Comparison of ENCODE assay signal across 8 cellular contexts in genomic region chr12:53180931-53181645, GRCh38. TPM values are rescaled to one million over a fixed set of nuclear protein-coding genes. Genes with fewer than 3 reads are reported as not detected.
DNase-seq lines count a peak whose midpoint lies in the region; ATAC-seq and FAIRE-seq lines count a peak whose summit lies in the region.

No MANE protein-coding gene starts in this region.

- H3K14ac ChIP-seq in trophoblast cell (ENCODE audit: low read length) = peak overlapping the region; percentile 72

- no peak overlapping the region for H3K23ac ChIP-seq in trophoblast cell (ENCODE audit: low read length)

- peak overlapping the region; percentile 83 for H4K12ac ChIP-seq in trophoblast cell (ENCODE audit: low read depth, low read length)

- H2AK5ac ChIP-seq in trophoblast cell (ENCODE audit: low read length) = peak overlapping the region; percentile 43

- H2BK12ac ChIP-seq in trophoblast cell (ENCODE audit: low read length) = no peak overlapping the region

- peak overlapping the region; percentile 39 for H2BK120ac ChIP-seq in trophoblast cell (ENCODE audit: insufficient read depth, low read length, poor library complexity)

- H3K9ac ChIP-seq in trophoblast cell (ENCODE audit: low read length) = peak overlapping the region; percentile 97

- no CpG with 5 or more reads among the region's 57 CpGs for WGBS in trophoblast cell (ENCODE audit: extremely low coverage, insufficient coverage, insufficient read length)

- H3K4me1 ChIP-seq in SJSA1 (replicated peaks) (peaks cover 13% of the 10 kb centered on the region), trophoblast cell (ENCODE audit: control insufficient read depth in 1 of 2, insufficient read depth in 2 of 2, low read length in 2 of 2) (peaks cover 7 to 19% of the 10 kb centered on the region in 2 experiments)

- intact Hi-C loops in cardiac septum (cut with DNase I) = no loop called here

- peak overlapping the region; percentile 85 for H3K27ac Mint-ChIP-seq in activated naive CD8-positive, alpha-beta T cell treated with anti-CD3 and anti-CD28 coated beads, Interleukin-2, amount 50 U/mL, for 24 hours

- peak overlapping the region; percentile 97 for H2AFZ ChIP-seq in trophoblast cell (ENCODE audit: insufficient read depth, low read length, poor library complexity)

- DNase-seq in ELR (ENCODE audit: low read depth) = peak; percentile 81
- peak; percentile 47 for DNase-seq in KG1 (lab: John Stamatoyannopoulos, UW)
- DNase-seq in SJSA1 (ENCODE audit: low read depth in 1 of 2, low spot score in 2 of 2) = peak; percentile 62 to 77
- DNase-seq in activated naive CD8-positive, alpha-beta T cell treated with anti-CD3 and anti-CD28 coated beads, Interleukin-2, amount 50 U/mL, for 24 hours = peak; percentile 80
- DNase-seq in cardiac septum (ENCODE audit: low spot score) = peak; percentile 88
- DNase-seq in trophoblast cell = peak; percentile 47 to 70
- DNase-seq in urothelium cell line (ENCODE audit: low spot score) = peak; percentile 94

- peak overlapping the region; percentile 16 for H3K4ac ChIP-seq in trophoblast cell (ENCODE audit: low read depth, low read length)

- peak overlapping the region; percentile 96 for H2BK5ac ChIP-seq in trophoblast cell (ENCODE audit: low read depth, low read length, poor library complexity)

- H3K4me3 ChIP-seq in SJSA1 (peak overlapping the region; percentile 55), trophoblast cell (ENCODE audit: low read depth, low read length) (peak overlapping the region; percentile 98)

- H3K27ac ChIP-seq in SJSA1 = no peak overlapping the region
- peak overlapping the region; percentile 99 for H3K27ac ChIP-seq in trophoblast cell (ENCODE audit: low read depth, low read length)

- ATAC-seq in GM21786 (IDR thresholded peaks at IDR 0.05; ENCODE audit: unreplicated experiment) = peak; percentile 42
- ATAC-seq in activated naive CD8-positive, alpha-beta T cell treated with anti-CD3 and anti-CD28 coated beads, Interleukin-2, amount 50 U/mL, for 24 hours = peak; percentile 62

- FAIRE-seq in urothelium cell line (lab: Jason Lieb, UNC) = peak; percentile 82

- H3K4me2 ChIP-seq in trophoblast cell (ENCODE audit: low read length) = peak overlapping the region; percentile 93

- H3K36me3 Mint-ChIP-seq in activated naive CD8-positive, alpha-beta T cell treated with anti-CD3 and anti-CD28 coated beads, Interleukin-2, amount 50 U/mL, for 24 hours (ENCODE audit: low read depth) = peaks cover 30% of the 10 kb centered on the region

- H3K18ac ChIP-seq in trophoblast cell (ENCODE audit: low read length) = peak overlapping the region; percentile 64

- H4K91ac ChIP-seq in trophoblast cell (ENCODE audit: low read depth, low read length) = peak overlapping the region; percentile 98

- H4K8ac ChIP-seq in trophoblast cell (ENCODE audit: low read depth, low read length) = peak overlapping the region; percentile 99

- peaks cover 9% of the 10 kb centered on the region for H3K79me2 ChIP-seq in trophoblast cell (ENCODE audit: control insufficient read depth, insufficient read depth, low read length, poor library complexity)

- H3K4me1 Mint-ChIP-seq in activated naive CD8-positive, alpha-beta T cell treated with anti-CD3 and anti-CD28 coated beads, Interleukin-2, amount 50 U/mL, for 24 hours = peaks cover 49% of the 10 kb centered on the region

- H3K4me3 Mint-ChIP-seq in activated naive CD8-positive, alpha-beta T cell treated with anti-CD3 and anti-CD28 coated beads, Interleukin-2, amount 50 U/mL, for 24 hours = peak overlapping the region; percentile 87

- H3K9me3 ChIP-seq in SJSA1 (replicated peaks) = no peaks in the 10 kb centered on the region
- peaks cover 7% of the 10 kb centered on the region for H3K9me3 ChIP-seq in trophoblast cell (ENCODE audit: insufficient read depth, low read depth, low read length)

- H3K36me3 ChIP-seq in SJSA1 (peaks cover 42% of the 10 kb centered on the region), trophoblast cell (ENCODE audit: control insufficient read depth in 1 of 2, insufficient read depth in 2 of 2, low read length in 2 of 2) (peaks cover 14 to 27% of the 10 kb centered on the region in 2 experiments)

- H3K27me3 ChIP-seq in SJSA1 (replicated peaks) (no peaks in the 10 kb centered on the region), trophoblast cell (ENCODE audit: insufficient read depth, low read length) (no peaks in the 10 kb centered on the region)

- H3K9me3 Mint-ChIP-seq in activated naive CD8-positive, alpha-beta T cell treated with anti-CD3 and anti-CD28 coated beads, Interleukin-2, amount 50 U/mL, for 24 hours = no peaks in the 10 kb centered on the region

- H3K79me1 ChIP-seq in trophoblast cell (ENCODE audit: low read length) = peaks cover 13% of the 10 kb centered on the region

- H3K27me3 Mint-ChIP-seq in activated naive CD8-positive, alpha-beta T cell treated with anti-CD3 and anti-CD28 coated beads, Interleukin-2, amount 50 U/mL, for 24 hours = no peaks in the 10 kb centered on the region

RNA-seq across cellular contexts. Expression of gene CSAD, which starts 0.4 kb away (rescaled TPM):
- total RNA-seq in SJSA1 (2014; rRNA removed; shearing (Covaris generic)) = 2.5 and 7.5 TPM in 2 replicates
- 16.5 TPM for total RNA-seq in cardiac septum
- polyA plus RNA-seq in trophoblast cell (2013) = 8.8 and 9.2 TPM in 2 replicates

RNA-seq across cellular contexts. Expression of gene ZNF740, which starts 0.6 kb away (rescaled TPM):
- total RNA-seq in SJSA1 (2014; rRNA removed; shearing (Covaris generic)) = 2.1 and 6.8 TPM in 2 replicates
- 19.2 TPM for total RNA-seq in cardiac septum
- 7.0 and 7.6 TPM in 2 replicates for polyA plus RNA-seq in trophoblast cell (2013)

RNA-seq across cellular contexts. Expression of gene ITGB7, which starts 26.0 kb away (rescaled TPM):
- 0.45 TPM in 1 of 2 replicates, not detected in the other for total RNA-seq in SJSA1 (2014; rRNA removed; shearing (Covaris generic))
- 1.4 TPM for total RNA-seq in cardiac septum
- 0.11 and 0.12 TPM in 2 replicates for polyA plus RNA-seq in trophoblast cell (2013)

RNA-seq across cellular contexts. Expression of gene RARG, which starts 50.9 kb away (rescaled TPM):
- total RNA-seq in SJSA1 (2014; rRNA removed; shearing (Covaris generic)) = 13.5 and 13.6 TPM in 2 replicates
- total RNA-seq in cardiac septum = 21.2 TPM
- polyA plus RNA-seq in trophoblast cell (2013) = 9.8 and 10.0 TPM in 2 replicates
